Comparison of ENCODE assay signal across 20 cellular contexts in the genomic region with DNA sequence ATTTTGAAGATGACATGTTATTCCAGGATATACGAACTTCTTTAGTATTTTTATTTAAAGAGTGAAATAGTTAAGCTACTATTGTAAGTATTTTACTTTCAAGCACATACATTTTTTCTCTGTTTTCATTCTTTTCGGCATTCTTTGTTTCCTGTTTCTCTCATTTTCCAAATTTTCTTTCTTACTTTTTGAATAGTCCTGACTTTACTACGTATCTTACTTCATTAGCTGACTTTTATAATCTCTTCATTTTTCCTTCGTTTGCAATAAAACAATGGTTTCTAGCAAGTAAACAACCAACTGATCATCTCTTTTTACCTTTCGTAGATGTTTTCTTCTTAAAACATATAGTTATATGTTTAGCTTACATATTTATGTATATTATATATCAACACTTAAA. TPM values are rescaled to one million over a fixed set of nuclear protein-coding genes. Genes with fewer than 3 reads are reported as not detected.
A peak's percentile ranks its signal among the peaks of the same experiment; 100 is the strongest.
DNase-seq lines count a peak whose midpoint lies in the region; ATAC-seq, FAIRE-seq and TF ChIP-seq lines count a peak whose summit lies in the region.
"Had no signal": no experiment of that assay in that cellular context is flagged by ENCODE, and none has a peak within 500 bp of the region (broad histone marks: within the 10 kb centered on the region; RNA-seq: fewer than 3 reads in every experiment).

No MANE protein-coding gene starts in this region.

- H3K4me3 Mint-ChIP-seq in MCF 10A (ENCODE audit: unreplicated experiment) = no peak overlapping the region
- no peak overlapping the region for H3K4me3 Mint-ChIP-seq in HFFc6
- H3K4me3 Mint-ChIP-seq: B cell; CD4-positive, CD25-positive, alpha-beta regulatory T cell; CD8-positive, alpha-beta T cell; GM23338; H9 had no signal

- no peak overlapping the region for H2AFZ ChIP-seq in mammary epithelial cell (ENCODE audit: low read depth, low read length)
- H2AFZ ChIP-seq: GM23338 had no signal

- no peaks in the 10 kb centered on the region for H3K27me3 ChIP-seq in breast epithelium
- no peaks in the 10 kb centered on the region for H3K27me3 ChIP-seq in mammary epithelial cell (ENCODE audit: insufficient read depth, low read length)
- H3K27me3 ChIP-seq: BLaER1 had no signal

- no peak for ATAC-seq in GM21576 (IDR thresholded peaks at IDR 0.05; ENCODE audit: unreplicated experiment)
- ATAC-seq: CD8-positive, alpha-beta T cell had no signal

- H3K4me3 ChIP-seq in breast epithelium (no peak overlapping the region), mammary epithelial cell (replicated peaks in 1 of 3; ENCODE audit: insufficient read depth in 1 of 3, low read depth in 2 of 3, low read length in 3 of 3) (no peak overlapping the region), kidney (ENCODE audit: low read length in 2 of 2) (no peak overlapping the region)
- H3K4me3 ChIP-seq: BLaER1, GM23338 had no signal

- H3K9me3 ChIP-seq in breast epithelium (no peaks in the 10 kb centered on the region), mammary epithelial cell (replicated peaks; ENCODE audit: insufficient read depth, low read length) (no peaks in the 10 kb centered on the region), kidney (ENCODE audit: control insufficient read depth in 1 of 2, low read length in 2 of 2) (no peaks in the 10 kb centered on the region)
- H3K9me3 ChIP-seq: BLaER1, Caco-2 had no signal

- DNase-seq in MCF 10A (ENCODE audit: unreplicated experiment) (no peak), breast epithelium (ENCODE audit: low spot score in 2 of 2) (no peak), HFFc6 (no peak), mammary epithelial cell (no peak), kidney (no peak), NCI-H2081 (lab: John Stamatoyannopoulos, UW) (no peak)
- no peak for DNase-seq in activated CD4-positive, CD25-positive, alpha-beta regulatory T cell (lab: John Stamatoyannopoulos, UW)
- DNase-seq: Caco-2; CD4-positive, CD25-positive, alpha-beta regulatory T cell; CD8-positive, alpha-beta T cell; DMS153; DND-41 had no signal

- H3K79me2 ChIP-seq in mammary epithelial cell (ENCODE audit: insufficient read depth, low read length) = peaks cover 22% of the 10 kb centered on the region

- CTCF ChIA-PET in MCF 10A (lab: Yijun Ruan, JAX) = interaction anchor here (0.6 to 1.8 kb wide), 5 partner anchors 10 to 327 kb away, joined by 3 to 7 read pairs (median 3); no protein-coding TSS in a partner anchor
- CTCF ChIA-PET in mammary epithelial cell (lab: Charles Lee; ENCODE audit: low non-redundant PET) = no interaction called here

- H3K4me1 ChIP-seq in breast epithelium (no peaks in the 10 kb centered on the region), mammary epithelial cell (ENCODE audit: insufficient read depth, low read length) (no peaks in the 10 kb centered on the region), kidney (ENCODE audit: control insufficient read depth in 1 of 2, insufficient read depth in 1 of 2, low read depth in 1 of 2, low read length in 2 of 2) (no peaks in the 10 kb centered on the region)
- H3K4me1 ChIP-seq: Caco-2 had no signal

- H3K36me3 ChIP-seq in breast epithelium (no peaks in the 10 kb centered on the region), mammary epithelial cell (ENCODE audit: insufficient read depth, low read length) (peaks cover 4% of the 10 kb centered on the region), kidney (ENCODE audit: control insufficient read depth in 1 of 2, insufficient read depth in 2 of 2, low read length in 2 of 2) (no peaks in the 10 kb centered on the region)
- H3K36me3 ChIP-seq: BLaER1 had no signal

- H3K36me3 Mint-ChIP-seq in MCF 10A (ENCODE audit: insufficient read depth, unreplicated experiment) (peaks cover 33% of the 10 kb centered on the region), HFFc6 (ENCODE audit: low read depth) (peaks cover 15% of the 10 kb centered on the region; the same call in 1 of the 2 replicates)
- H3K36me3 Mint-ChIP-seq: CD4-positive, CD25-positive, alpha-beta regulatory T cell; CD8-positive, alpha-beta T cell had no signal

- no peaks in the 10 kb centered on the region for H3K9me3 Mint-ChIP-seq in MCF 10A (ENCODE audit: unreplicated experiment)
- H3K9me3 Mint-ChIP-seq in HFFc6 = no peaks in the 10 kb centered on the region
- H3K9me3 Mint-ChIP-seq: CD8-positive, alpha-beta T cell; GM23338; H9 had no signal

- dilution Hi-C loops in mammary epithelial cell (cut with HindIII; ENCODE audit: low sequenced_read_pairs) = no loop called here

- H3K4me1 Mint-ChIP-seq in MCF 10A (ENCODE audit: insufficient read depth, unreplicated experiment) (peaks cover 8% of the 10 kb centered on the region), HFFc6 (ENCODE audit: low read depth) (peaks cover 51% of the 10 kb centered on the region)
- H3K4me1 Mint-ChIP-seq: B cell; CD4-positive, CD25-positive, alpha-beta regulatory T cell had no signal

- in situ Hi-C loops in mammary epithelial cell (cut with MboI; ENCODE audit: low sequenced_read_pairs in 2 of 2) = no loop called here

- H3K27ac ChIP-seq in breast epithelium (no peak overlapping the region), mammary epithelial cell (ENCODE audit: insufficient read depth, low read depth, low read length) (no peak overlapping the region), kidney (ENCODE audit: low read depth in 2 of 2, low read length in 2 of 2) (no peak overlapping the region)
- H3K27ac ChIP-seq: 22Rv1, BLaER1, C4-2B had no signal

- BruUV-seq in MCF 10A (replicated peaks; lab: Mats Ljungman, UMichigan) = TSS peak; percentile 15
- BruUV-seq in mammary epithelial cell (replicated peaks; lab: Mats Ljungman, UMichigan) = TSS peak; percentile 19

- TF ChIP-seq CTCF in MCF 10A (IDR thresholded peaks at IDR 0.05; ENCODE audit: unreplicated experiment) (no peak), breast epithelium (IDR thresholded peaks at IDR 0.05) (no peak), HFFc6 (IDR thresholded peaks at IDR 0.05) (no peak), mammary epithelial cell (conservative IDR thresholded peaks at IDR 0.05 in 1 of 2, IDR thresholded peaks at IDR 0.05 in 1 of 2; ENCODE audit: extremely low read depth in 1 of 2, insufficient read depth in 1 of 2, low read depth in 1 of 2, low read length in 2 of 2) (no peak), kidney (IDR thresholded peaks at IDR 0.05; ENCODE audit: borderline replicate concordance, extremely low read depth, insufficient read depth) (no peak)

- no peak overlapping the region for H3K4me2 ChIP-seq in mammary epithelial cell (ENCODE audit: insufficient read depth, low read depth, low read length)
- H3K4me2 ChIP-seq: BLaER1, GM23338 had no signal

- H3K9ac ChIP-seq in mammary epithelial cell (ENCODE audit: insufficient read depth, low read length) (no peak overlapping the region), kidney (ENCODE audit: low read length in 2 of 2) (no peak overlapping the region)
- H3K9ac ChIP-seq: BLaER1 had no signal

- POLR2A ChIA-PET in MCF 10A (lab: Yijun Ruan, JAX) = interaction anchor here (0.8 to 4.2 kb wide), 4 partner anchors 8 to 158 kb away, joined by 3 to 29 read pairs (median 4); a partner anchor contains a TSS

- no peaks in the 10 kb centered on the region for H4K20me1 ChIP-seq in mammary epithelial cell (ENCODE audit: insufficient read depth, low read length)
- H4K20me1 ChIP-seq: BLaER1 had no signal

- TF ChIP-seq POLR2A in breast epithelium (IDR thresholded peaks at IDR 0.05) = no peak

- H3K27me3 Mint-ChIP-seq in MCF 10A (ENCODE audit: insufficient read depth, unreplicated experiment) (no peaks in the 10 kb centered on the region), HFFc6 (ENCODE audit: insufficient read depth) (no peaks in the 10 kb centered on the region; the same call in 1 of the 2 replicates)

- intact Hi-C loops in MCF 10A (cut with micrococcal nuclease) (no loop called here), breast epithelium (cut with DNase I; ENCODE audit: low total_unique reads) (no loop called here), mammary epithelial cell (cut with micrococcal nuclease) (no loop called here), kidney (cut with DNase I) (no loop called here)

- no peak overlapping the region for H3K27ac Mint-ChIP-seq in MCF 10A (ENCODE audit: low read depth, unreplicated experiment)
- 0 out of 2 replicates have a peak overlapping the region, but pooled peaks have one; percentile 21 for H3K27ac Mint-ChIP-seq in HFFc6
- H3K27ac Mint-ChIP-seq: B cell; CD4-positive, CD25-positive, alpha-beta regulatory T cell; CD8-positive, alpha-beta T cell; GM23338; H9 had no signal

- FAIRE-seq in kidney (lab: Jason Lieb, UNC) = peak; percentile 93
- FAIRE-seq: GM12892 had no signal

- WGBS in mammary epithelial cell (ENCODE audit: low coverage, missing lambda C conversion rate) = 94% methylated on average over 5 of the region's 5 CpGs

RNA-seq across cellular contexts. Expression of a gene that starts 11.8 kb away (rescaled TPM):
- total RNA-seq in MCF 10A (2022) (14.7 and 16.4 TPM in 2 replicates), breast epithelium (10 to 100 TPM; 30.7 to 71.4 (median 31.3) TPM), mammary epithelial cell (10 to 100 TPM in 1 of 2 donors, 1 to 10 TPM in 1; 9.4 to 10.2 TPM), kidney (55.0 TPM)
- 10 to 100 TPM in 4 of 6 experiments, 1 to 10 TPM in 2; 3.1 to 15.9 (median 14.5) TPM for total RNA-seq in HFFc6 (2021; fragmentation: NEBNext Ultra II Directional; extraction: Animal tissue kit (Norgen Biotek cat#: 25700))
- polyA plus RNA-seq in mammary epithelial cell (20.7 TPM), kidney (ENCODE audit: insufficient read depth, low read depth, low replicate concordance) (17.9 TPM)
- 16.0 TPM for polyA minus RNA-seq in mammary epithelial cell
- total RNA-seq: B cell; Caco-2; CD8-positive, alpha-beta T cell; H9 had no signal
- polyA plus RNA-seq: CD4-positive, CD25-positive, alpha-beta regulatory T cell had no signal
